ENCODE assay signal across 11 cellular contexts in genomic region chr9:106286249-106286648, GRCh38.
DNase-seq lines count a peak whose midpoint lies in the region; ATAC-seq and TF ChIP-seq lines count a peak whose summit lies in the region.
"Had no signal": no experiment of that assay in that cellular context is flagged by ENCODE, and none has a peak within 500 bp of the region (broad histone marks: within the 10 kb centered on the region; RNA-seq: fewer than 3 reads in every experiment).

No MANE protein-coding gene starts in this region.

- no peak for ATAC-seq in mucosa of descending colon

- no peaks in the 10 kb centered on the region for H4K20me1 ChIP-seq in mammary epithelial cell (ENCODE audit: insufficient read depth, low read length)

- peak; percentile 19 for TF ChIP-seq CTCF in NB4 (IDR thresholded peaks at IDR 0.05; ENCODE audit: low read depth, low read length)
- TF ChIP-seq CTCF in mammary epithelial cell (conservative IDR thresholded peaks at IDR 0.05 in 1 of 2, IDR thresholded peaks at IDR 0.05 in 1 of 2; ENCODE audit: extremely low read depth in 1 of 2, insufficient read depth in 1 of 2, low read depth in 1 of 2, low read length in 2 of 2): peak; percentile 26 to 38
- TF ChIP-seq CTCF in mucosa of descending colon (IDR thresholded peaks at IDR 0.05): no peak
- no peak for TF ChIP-seq CTCF in spleen (IDR thresholded peaks at IDR 0.05 in 8 of 11, conservative IDR thresholded peaks at IDR 0.05 in 3 of 11)

- dilution Hi-C loops in mammary epithelial cell (cut with HindIII; ENCODE audit: low sequenced_read_pairs): no loop called here

- H3K4me1 ChIP-seq in mammary epithelial cell (ENCODE audit: insufficient read depth, low read length): peaks cover 11% of the 10 kb centered on the region
- peaks cover 36% of the 10 kb centered on the region for H3K4me1 ChIP-seq in neuron (ENCODE audit: insufficient read depth, low read length)
- no peaks in the 10 kb centered on the region for H3K4me1 ChIP-seq in mucosa of descending colon (ENCODE audit: low read depth)
- peaks cover 0 to 4% (median 0%) of the 10 kb centered on the region in 6 donors for H3K4me1 ChIP-seq in spleen

- H2AFZ ChIP-seq in mammary epithelial cell (ENCODE audit: low read depth, low read length): peak overlapping the region; percentile 22
- H2AFZ ChIP-seq in neuron (ENCODE audit: low read depth, low read length): peak overlapping the region; percentile 71

- BruUV-seq in mammary epithelial cell (replicated peaks; lab: Mats Ljungman, UMichigan): no TSS peak

- intact Hi-C loops in mammary epithelial cell (cut with micrococcal nuclease): loop anchor here (2.0 to 10.0 kb wide), 3 partner anchors 349 to 889 kb away; partner anchors contain the start of gene ZNF462
- intact Hi-C loops in mucosa of descending colon (cut with DNase I, micrococcal nuclease): no loop called here
- intact Hi-C loops in spleen (cut with DNase I; ENCODE audit: low total_unique reads): no loop called here

- peak; percentile 24 for DNase-seq in GDM1 (lab: John Stamatoyannopoulos, UW)
- DNase-seq in NB4 (ENCODE audit: low read depth): peak; percentile 17
- DNase-seq in mammary epithelial cell: peak; percentile 27
- DNase-seq in mucosa of descending colon: no peak
- DNase-seq in NCI-H345 treated with DMSO at 0.1 percent for 48 hours (lab: John Stamatoyannopoulos, UW; ENCODE audit: unreplicated experiment): no peak
- DNase-seq in spleen: no peak
- no peak for DNase-seq in DMS114 treated with DMSO at 0.1 percent for 48 hours (lab: John Stamatoyannopoulos, UW; ENCODE audit: unreplicated experiment)
- DNase-seq: activated CD4-positive, CD25-positive, alpha-beta regulatory T cell had no signal

- in situ Hi-C loops in mammary epithelial cell (cut with MboI; ENCODE audit: low sequenced_read_pairs in 2 of 2): no loop called here

- H3K9me3 ChIP-seq in mammary epithelial cell (replicated peaks; ENCODE audit: insufficient read depth, low read length) (no peaks in the 10 kb centered on the region), neuron (ENCODE audit: low read length) (peaks cover 2% of the 10 kb centered on the region), mucosa of descending colon (no peaks in the 10 kb centered on the region), spleen (no peaks in the 10 kb centered on the region)
- H3K9me3 ChIP-seq: neutrophil had no signal

- no peaks in the 10 kb centered on the region for H3K79me2 ChIP-seq in mammary epithelial cell (ENCODE audit: insufficient read depth, low read length)

- H3K27me3 ChIP-seq in mammary epithelial cell (ENCODE audit: insufficient read depth, low read length) (no peaks in the 10 kb centered on the region), neuron (ENCODE audit: insufficient read depth, low read length) (no peaks in the 10 kb centered on the region), spleen (replicated peaks in 1 of 7) (no peaks in the 10 kb centered on the region)
- H3K27me3 ChIP-seq: neutrophil had no signal

- CTCF ChIA-PET in mammary epithelial cell (lab: Charles Lee; ENCODE audit: low non-redundant PET): no interaction called here

- H3K4me3 ChIP-seq in NB4 (ENCODE audit: low read depth, low read length): no peak overlapping the region
- no peak overlapping the region for H3K4me3 ChIP-seq in mammary epithelial cell (replicated peaks in 1 of 3; ENCODE audit: insufficient read depth in 1 of 3, low read depth in 2 of 3, low read length in 3 of 3)
- no peak overlapping the region for H3K4me3 ChIP-seq in neuron (ENCODE audit: low read length)
- no peak overlapping the region for H3K4me3 ChIP-seq in mucosa of descending colon
- no peak overlapping the region for H3K4me3 ChIP-seq in spleen

- no peak overlapping the region for H3K9ac ChIP-seq in mammary epithelial cell (ENCODE audit: insufficient read depth, low read length)

- no peaks in the 10 kb centered on the region for H3K36me3 ChIP-seq in mammary epithelial cell (ENCODE audit: insufficient read depth, low read length)
- no peaks in the 10 kb centered on the region for H3K36me3 ChIP-seq in neuron (ENCODE audit: insufficient read depth, low read length)
- no peaks in the 10 kb centered on the region for H3K36me3 ChIP-seq in mucosa of descending colon (ENCODE audit: low read depth)
- H3K36me3 ChIP-seq in spleen: no peaks in the 10 kb centered on the region
- H3K36me3 ChIP-seq: neutrophil had no signal

- no peak for TF ChIP-seq POLR2A in NB4 (IDR thresholded peaks at IDR 0.05; ENCODE audit: extremely low read depth, insufficient read length)
- TF ChIP-seq POLR2A in spleen (IDR thresholded peaks at IDR 0.05): no peak

- H3K27ac ChIP-seq in mammary epithelial cell (ENCODE audit: insufficient read depth, low read depth, low read length) (no peak overlapping the region), spleen (peak overlapping the region in 4 of 8 donors; percentile 42 to 84 (median 76))
- H3K27ac ChIP-seq: coronary artery, neutrophil had no signal

- no peak overlapping the region for H3K4me2 ChIP-seq in mammary epithelial cell (ENCODE audit: insufficient read depth, low read depth, low read length)

Comparison
In these comparisons a context has a peak if more than half of its experiments do, and no peak if none do; other contexts are left out.
1. DNase-seq: peak in GDM1 (single experiment), NB4 (single experiment) and mammary epithelial cell (single experiment); none in mucosa of descending colon (0 of 3), NCI-H345 treated with DMSO at 0.1 percent for 48 hours (single experiment), spleen (single experiment) and DMS114 treated with DMSO at 0.1 percent for 48 hours (single experiment).
2. CTCF ChIP-seq: peak in NB4 (single experiment) and mammary epithelial cell (2 of 2); none in mucosa of descending colon (single experiment) and spleen (0 of 11).